Comparison of ENCODE assay signal across 8 cellular contexts in the genomic region with DNA sequence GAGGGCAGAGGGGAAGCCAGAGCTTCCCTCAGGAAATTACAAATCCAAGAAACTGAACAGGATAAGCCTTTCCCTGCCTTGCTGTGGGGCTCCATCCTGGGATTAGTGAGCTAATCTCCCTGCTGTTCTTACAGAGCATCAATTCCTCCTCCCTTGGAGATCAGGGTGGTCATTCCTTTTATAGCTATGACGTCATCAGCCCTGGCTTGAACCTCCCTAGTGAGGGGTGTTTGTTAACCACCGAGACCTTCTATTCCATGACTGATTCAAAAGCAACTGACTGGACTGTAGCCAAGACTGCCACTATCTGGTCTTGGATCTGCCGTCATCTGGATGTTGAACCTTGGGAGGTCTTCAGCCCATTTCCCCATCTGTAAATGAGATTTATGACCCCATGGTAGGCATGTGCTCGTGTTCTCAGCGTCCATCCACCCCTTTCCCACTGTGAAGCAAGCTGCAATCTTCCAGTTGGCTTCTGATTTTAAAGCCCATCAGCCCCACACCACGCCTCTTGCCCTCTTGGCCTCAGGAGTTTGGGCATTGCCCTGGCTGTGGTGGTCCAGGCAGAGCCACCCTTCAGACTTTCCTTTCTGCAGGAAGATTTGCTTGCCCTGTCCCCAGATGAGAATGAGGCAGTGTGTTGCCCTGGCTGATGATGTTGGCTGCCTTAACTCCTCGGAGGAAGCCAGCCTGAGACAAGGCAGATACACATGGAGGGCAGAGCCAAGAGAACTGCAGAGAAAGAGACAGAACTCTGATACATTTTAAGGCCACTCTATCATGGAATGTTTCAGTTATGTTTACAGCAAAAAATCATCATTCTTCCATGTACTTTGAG. TPM values are rescaled to one million over a fixed set of nuclear protein-coding genes. Genes with fewer than 3 reads are reported as not detected.
DNase-seq lines count a peak whose midpoint lies in the region; FAIRE-seq and TF ChIP-seq lines count a peak whose summit lies in the region.

No MANE protein-coding gene starts in this region.

- TF ChIP-seq POLR2A in stomach (IDR thresholded peaks at IDR 0.05) = no peak
- no peak for TF ChIP-seq POLR2A in H54 (IDR thresholded peaks at IDR 0.05; ENCODE audit: low read depth, low read length)

- H3K36me3 ChIP-seq in stomach = no peaks in the 10 kb centered on the region

- H3K9me3 ChIP-seq in stomach = no peaks in the 10 kb centered on the region

- peak overlapping the region in 4 of 5 donors; percentile 29 to 71 (median 54) for H3K27ac ChIP-seq in stomach

- intact Hi-C loops in stomach (cut with DNase I; ENCODE audit: low total_unique reads) = no loop called here

- no peak for FAIRE-seq in H54 (lab: Jason Lieb, UNC)

- DNase-seq in HCEC 1CT (peak; percentile 63), amniotic epithelial cell (ENCODE audit: low read depth) (peak; percentile 100), hepatic stellate cell (ENCODE audit: low spot score) (peak; percentile 77), stomach (no peak), T-helper 9 cell (no peak), NCI-H187 treated with DMSO at 0.1 percent for 48 hours (lab: John Stamatoyannopoulos, UW) (no peak), NCI-H510A treated with DMSO at 0.1 percent for 48 hours (lab: John Stamatoyannopoulos, UW) (no peak), H54 (ENCODE audit: insufficient read length, low spot score) (no peak)

- H3K27me3 ChIP-seq in stomach = no peaks in the 10 kb centered on the region

- H3K4me1 ChIP-seq in stomach = peaks cover 14 to 35% (median 22%) of the 10 kb centered on the region in 4 donors

- no peak overlapping the region for H3K4me3 ChIP-seq in stomach

- TF ChIP-seq EP300 in stomach (IDR thresholded peaks at IDR 0.05) = no peak

- TF ChIP-seq CTCF in stomach (IDR thresholded peaks at IDR 0.05) = no peak

- WGBS in stomach, 5 donors = 44 to 51% (median 48%) methylated on average over 7 of the region's 7 CpGs

RNA-seq across cellular contexts. Expression of a gene that starts 59.6 kb away (rescaled TPM):
- total RNA-seq in stomach = 100 to 1,000 TPM; 191 to 504 (median 237) TPM
- 10 to 100 TPM; 25.7 to 87.7 (median 43.6) TPM for polyA plus RNA-seq in stomach

Comparison
In these comparisons a context has a peak if more than half of its experiments do, and no peak if none do; other contexts are left out.
1. DNase-seq: peak in HCEC 1CT (single experiment), amniotic epithelial cell (single experiment) and hepatic stellate cell (single experiment); none in stomach (single experiment), T-helper 9 cell (single experiment), NCI-H187 treated with DMSO at 0.1 percent for 48 hours (single experiment), NCI-H510A treated with DMSO at 0.1 percent for 48 hours (single experiment) and H54 (single experiment).